ENCODE assay signal across 8 cellular contexts in genomic region chr19:13212759-13213330, GRCh38.
DNase-seq lines count a peak whose midpoint lies in the region; ATAC-seq, FAIRE-seq and TF ChIP-seq lines count a peak whose summit lies in the region.

No MANE protein-coding gene starts in this region.

- H3K36me3 Mint-ChIP-seq in H9 (ENCODE audit: insufficient read depth in 1 of 3, low read depth in 3 of 3) = no peaks in the 10 kb centered on the region; a peak in 3 of 7 replicates
- no peaks in the 10 kb centered on the region for H3K36me3 Mint-ChIP-seq in activated T-helper 17 cell treated with anti-CD3 and anti-CD28 coated beads, Interleukin-2, amount 50 U/mL, for 72 hours (ENCODE audit: low read depth)

- no CpG with 5 or more reads among the region's 7 CpGs for WGBS in H9 (ENCODE audit: extremely low coverage, insufficient read length, low lambda C conversion rate)
- 76% methylated on average over 6 of the region's 7 CpGs for WGBS in smooth muscle cell (ENCODE audit: low lambda C conversion rate)

- H3K4me2 ChIP-seq in H9 (ENCODE audit: insufficient read depth, insufficient read length, low read length) (no peak overlapping the region), smooth muscle cell (no peak overlapping the region)

- H3K4me3 ChIP-seq in AG09309 (ENCODE audit: control insufficient read depth, low read depth, low read length) (no peak overlapping the region), cardiac muscle cell (no peak overlapping the region), smooth muscle cell (no peak overlapping the region)

- CTCF ChIA-PET in RWPE1 (lab: Yijun Ruan, JAX) = interaction anchor here (0.6 to 0.7 kb wide), 5 partner anchors 31 to 1762 kb away, joined by 3 to 4 read pairs (median 3); no protein-coding TSS in a partner anchor

- H3K27ac ChIP-seq in H9 (ENCODE audit: insufficient read length, low read depth, low read length) (no peak overlapping the region), RWPE1 (no peak overlapping the region), cardiac muscle cell (no peak overlapping the region), smooth muscle cell (ENCODE audit: low read depth) (no peak overlapping the region)

- H2BK12ac ChIP-seq in H9 (ENCODE audit: insufficient read length, low read depth, low read length) = no peak overlapping the region

- no peak overlapping the region for H3K14ac ChIP-seq in H9 (ENCODE audit: insufficient read depth, low read length)

- H3K23ac ChIP-seq in H9 (ENCODE audit: insufficient read length, low read depth, low read length) = no peak overlapping the region

- H2AFZ ChIP-seq in H9 (ENCODE audit: low read length) (no peak overlapping the region), smooth muscle cell (ENCODE audit: low read depth) (no peak overlapping the region)

- H3K18ac ChIP-seq in H9 (ENCODE audit: insufficient read length, low read depth, low read length) = no peak overlapping the region

- H2AK5ac ChIP-seq in H9 (ENCODE audit: insufficient read length, low read length) = no peak overlapping the region

- H3K9ac ChIP-seq in H9 (ENCODE audit: extremely low read depth, insufficient read length, low read length) = no peak overlapping the region
- no peak overlapping the region for H3K9ac ChIP-seq in smooth muscle cell (ENCODE audit: low read depth)

- no peaks in the 10 kb centered on the region for H4K20me1 ChIP-seq in H9 (ENCODE audit: control insufficient read depth, insufficient read depth, insufficient read length)
- no peaks in the 10 kb centered on the region for H4K20me1 ChIP-seq in smooth muscle cell (ENCODE audit: low read depth)

- peaks cover 17 to 33% of the 10 kb centered on the region in 2 experiments for H3K4me1 Mint-ChIP-seq in H9
- peaks cover 21% of the 10 kb centered on the region for H3K4me1 Mint-ChIP-seq in activated T-helper 17 cell treated with anti-CD3 and anti-CD28 coated beads, Interleukin-2, amount 50 U/mL, for 72 hours

- no peak overlapping the region for H2BK20ac ChIP-seq in H9 (ENCODE audit: low read depth, low read length, poor library complexity, severe bottlenecking)

- no peaks in the 10 kb centered on the region for H3K27me3 Mint-ChIP-seq in H9 (ENCODE audit: low read depth)
- H3K27me3 Mint-ChIP-seq in activated T-helper 17 cell treated with anti-CD3 and anti-CD28 coated beads, Interleukin-2, amount 50 U/mL, for 72 hours = no peaks in the 10 kb centered on the region

- TF ChIP-seq CTCF in AG09309 (IDR thresholded peaks at IDR 0.05; ENCODE audit: control insufficient read depth, insufficient read depth, low read depth, low read length, missing control alignments) (peak; percentile 63), H9 (conservative IDR thresholded peaks at IDR 0.05) (peak; percentile 77), RWPE1 (conservative IDR thresholded peaks at IDR 0.05; ENCODE audit: low read depth) (peak; percentile 82), cardiac muscle cell (IDR thresholded peaks at IDR 0.05; ENCODE audit: low read depth, low read length) (peak; percentile 62), smooth muscle cell (IDR thresholded peaks at IDR 0.05; ENCODE audit: borderline replicate concordance, insufficient read depth, poor library complexity, severe bottlenecking) (peak; percentile 49)

- H3K4me1 ChIP-seq in H9 (ENCODE audit: insufficient read depth, low read length) (no peaks in the 10 kb centered on the region; the same call in 1 of the 2 replicates), cardiac muscle cell (ENCODE audit: low read depth) (peaks cover 9% of the 10 kb centered on the region), smooth muscle cell (ENCODE audit: low read depth) (no peaks in the 10 kb centered on the region)

- H3K79me2 ChIP-seq in H9 (ENCODE audit: insufficient read depth, low read length) (no peaks in the 10 kb centered on the region), smooth muscle cell (ENCODE audit: low read depth) (no peaks in the 10 kb centered on the region)

- H4K91ac ChIP-seq in H9 (ENCODE audit: insufficient read length, low read depth, low read length) = no peak overlapping the region

- ATAC-seq in activated T-helper 17 cell treated with anti-CD3 and anti-CD28 coated beads, Interleukin-2, amount 50 U/mL, for 72 hours (replicated peaks) = peak; percentile 45
- ATAC-seq in GM18861 (IDR thresholded peaks at IDR 0.05; ENCODE audit: unreplicated experiment) = no peak

- H3K56ac ChIP-seq in H9 (ENCODE audit: insufficient read length, low read depth, low read length) = no peak overlapping the region

- no peak overlapping the region for H3K4ac ChIP-seq in H9 (ENCODE audit: low read depth, low read length)

- H3K4me3 Mint-ChIP-seq in H9 = no peak overlapping the region; a peak in 1 of 5 replicates
- no peak overlapping the region for H3K4me3 Mint-ChIP-seq in activated T-helper 17 cell treated with anti-CD3 and anti-CD28 coated beads, Interleukin-2, amount 50 U/mL, for 72 hours

- H2BK120ac ChIP-seq in H9 (ENCODE audit: low read depth, low read length, poor library complexity, severe bottlenecking) = no peak overlapping the region

- peak overlapping the region in 1 of 3 experiments; percentile 58; a peak in 1 of 7 replicates for H3K27ac Mint-ChIP-seq in H9
- no peak overlapping the region for H3K27ac Mint-ChIP-seq in activated T-helper 17 cell treated with anti-CD3 and anti-CD28 coated beads, Interleukin-2, amount 50 U/mL, for 72 hours

- H4K5ac ChIP-seq in H9 (ENCODE audit: insufficient read length, low read depth, low read length) = no peak overlapping the region

- no peaks in the 10 kb centered on the region for H3F3A ChIP-seq in smooth muscle cell (ENCODE audit: low read depth)

- FAIRE-seq in frontal cortex (lab: Jason Lieb, UNC) = no peak

- H4K8ac ChIP-seq in H9 (replicated peaks; ENCODE audit: insufficient read length, low read depth, low read length) = no peak overlapping the region

- no peaks in the 10 kb centered on the region for H3K27me3 ChIP-seq in H9 (ENCODE audit: insufficient read depth, low read length)
- no peaks in the 10 kb centered on the region for H3K27me3 ChIP-seq in cardiac muscle cell
- H3K27me3 ChIP-seq in smooth muscle cell (ENCODE audit: low read depth) = no peaks in the 10 kb centered on the region

- POLR2A ChIA-PET in RWPE1 (lab: Yijun Ruan, JAX; ENCODE audit: low non-redundant PET) = no interaction called here

- no peaks in the 10 kb centered on the region for H3K79me1 ChIP-seq in H9 (ENCODE audit: insufficient read depth, low read depth, low read length, poor library complexity, severe bottlenecking)

- no peak overlapping the region for H2BK15ac ChIP-seq in H9 (ENCODE audit: low read depth, low read length)

- H2BK5ac ChIP-seq in H9 (ENCODE audit: insufficient read length, low read length) = no peak overlapping the region

- no peaks in the 10 kb centered on the region for H3K9me3 Mint-ChIP-seq in H9
- no peaks in the 10 kb centered on the region for H3K9me3 Mint-ChIP-seq in activated T-helper 17 cell treated with anti-CD3 and anti-CD28 coated beads, Interleukin-2, amount 50 U/mL, for 72 hours

- H3K36me3 ChIP-seq in cardiac muscle cell (no peaks in the 10 kb centered on the region), smooth muscle cell (ENCODE audit: low read depth) (no peaks in the 10 kb centered on the region)

- H3K9me3 ChIP-seq in H9 (ENCODE audit: control insufficient read depth, low read depth, low read length) = no peaks in the 10 kb centered on the region
- H3K9me3 ChIP-seq in cardiac muscle cell (ENCODE audit: low read depth) = no peaks in the 10 kb centered on the region
- no peaks in the 10 kb centered on the region for H3K9me3 ChIP-seq in smooth muscle cell (replicated peaks; ENCODE audit: low read depth)

- DNase-seq in AG09309 (ENCODE audit: low read depth) (no peak), H9 (peak; percentile 84), RWPE1 (ENCODE audit: low spot score) (peak; percentile 61), cardiac muscle cell (ENCODE audit: low read depth in 1 of 2, low spot score in 1 of 2) (peak; percentile 50 to 67), smooth muscle cell (lab: John Stamatoyannopoulos, UW; ENCODE audit: unreplicated experiment) (no peak), frontal cortex (ENCODE audit: low spot score in 2 of 2) (no peak)

- H3K23me2 ChIP-seq in H9 (ENCODE audit: insufficient read length, low read depth, low read length, poor library complexity, severe bottlenecking) = peaks cover 2% of the 10 kb centered on the region

- no peak overlapping the region for H3T11ph ChIP-seq in H9 (ENCODE audit: low read length)

Comparison
In these comparisons a context has a peak if more than half of its experiments do, and no peak if none do; other contexts are left out.
1. DNase-seq: peak in H9 (single experiment), RWPE1 (single experiment) and cardiac muscle cell (2 of 2); none in AG09309 (single experiment), smooth muscle cell (single experiment) and frontal cortex (0 of 2).
2. Peak in every context shown above with its lines, with median percentiles within 50 percentile points of each other: CTCF ChIP-seq.